19 cellular contexts compared by ENCODE assay signal in the genomic region with DNA sequence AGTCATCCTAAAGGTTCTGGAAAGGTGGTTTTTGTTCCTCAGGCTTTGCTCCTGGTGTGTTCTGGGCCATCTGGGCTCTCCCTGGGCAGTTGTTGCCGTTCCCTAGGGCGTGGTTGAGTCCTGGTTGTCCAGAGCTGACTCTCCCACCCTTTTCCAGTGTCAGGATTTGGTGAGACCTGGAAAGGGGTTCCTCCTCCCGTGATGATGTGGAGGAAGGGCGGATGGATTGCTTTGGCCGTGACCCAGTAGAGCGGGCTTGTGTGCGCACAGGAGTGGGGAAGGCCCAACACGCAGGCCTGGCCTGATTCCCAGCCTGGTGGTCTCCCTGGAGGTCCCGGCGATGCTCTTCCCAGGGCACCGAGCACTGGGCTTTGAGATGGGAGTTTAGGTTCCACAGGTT. TPM values are rescaled to one million over a fixed set of nuclear protein-coding genes. Genes with fewer than 3 reads are reported as not detected.
A peak's percentile ranks its signal among the peaks of the same experiment; 100 is the strongest.
DNase-seq lines count a peak whose midpoint lies in the region; ATAC-seq and TF ChIP-seq lines count a peak whose summit lies in the region.
"Had no signal": no experiment of that assay in that cellular context is flagged by ENCODE, and none has a peak within 500 bp of the region (broad histone marks: within the 10 kb centered on the region; RNA-seq: fewer than 3 reads in every experiment).

No MANE protein-coding gene starts in this region.

- no peak for TF ChIP-seq POLR2A in esophagus squamous epithelium (IDR thresholded peaks at IDR 0.05)
- TF ChIP-seq POLR2A in vagina (IDR thresholded peaks at IDR 0.05), result no peak

- H3K4me3 ChIP-seq in esophagus squamous epithelium, result no peak overlapping the region
- no peak overlapping the region for H3K4me3 ChIP-seq in rectal smooth muscle tissue (ENCODE audit: low read length)
- H3K4me3 ChIP-seq in vagina, result no peak overlapping the region
- H3K4me3 ChIP-seq: cardiac muscle cell, right lobe of liver, upper lobe of left lung had no signal

- no peaks in the 10 kb centered on the region for H3K27me3 ChIP-seq in esophagus squamous epithelium
- no peaks in the 10 kb centered on the region for H3K27me3 ChIP-seq in rectal smooth muscle tissue (ENCODE audit: control insufficient read depth, insufficient read depth, low read length)
- no peaks in the 10 kb centered on the region for H3K27me3 ChIP-seq in vagina
- H3K27me3 ChIP-seq: cardiac muscle cell, right lobe of liver, upper lobe of left lung had no signal

- WGBS in esophagus squamous epithelium, 2 donors, result 76 to 78% methylated on average over 3 to 9 of the region's 11 CpGs

- ATAC-seq in left cardiac atrium (peak; percentile 9 to 36), left ventricle myocardium superior (no peak), GM21447 (IDR thresholded peaks at IDR 0.05; ENCODE audit: unreplicated experiment) (no peak)
- ATAC-seq: right lobe of liver had no signal

- H3K36me3 ChIP-seq in esophagus squamous epithelium (peaks cover 6 to 87% (median 21%) of the 10 kb centered on the region in 3 donors), rectal smooth muscle tissue (ENCODE audit: control insufficient read depth, insufficient read depth, low read length) (peaks cover 24% of the 10 kb centered on the region), vagina (peaks cover 0 to 43% of the 10 kb centered on the region in 2 donors)

- intact Hi-C loops in left cardiac atrium (cut with DNase I), result no loop called here
- intact Hi-C loops in left ventricle myocardium superior (cut with micrococcal nuclease), result no loop called here
- intact Hi-C loops in esophagus squamous epithelium (cut with DNase I), result no loop called here
- intact Hi-C loops in vagina (cut with DNase I), result no loop called here

- DNase-seq in left cardiac atrium, result no peak
- no peak for DNase-seq in left ventricle myocardium superior
- DNase-seq in esophagus squamous epithelium (lab: John Stamatoyannopoulos, UW), result no peak
- DNase-seq in vagina (ENCODE audit: extremely low spot score in 2 of 2), result no peak
- DNase-seq in stimulated activated naive CD4-positive, alpha-beta T cell (lab: John Stamatoyannopoulos, UW), result no peak
- DNase-seq in NCI-H187 (lab: John Stamatoyannopoulos, UW), result no peak
- DNase-seq: activated CD4-positive, alpha-beta T cell treated with anti-CD3 and anti-CD28 coated beads, Interleukin-2, amount 50 U/mL, for 4 hours; activated T-cell treated with anti-CD3 and anti-CD28 coated beads, Interleukin-2, amount 50 U/mL, for 24 hours; DMS153; MV-4-11; NCI-H2029; NCI-H526; right lobe of liver; stimulated activated CD4-positive, alpha-beta T cell treated with anti-CD3 and anti-CD28 coated beads, Interleukin-4, amount 100 ng/mL, for 24 hours; stimulated activated CD8-positive, alpha-beta memory T cell treated with anti-CD3 and anti-CD28 coated beads, Interleukin-4, amount 100 ng/mL, for 48 hours had no signal

- peaks cover 0 to 22% (median 7%) of the 10 kb centered on the region in 3 donors for H3K4me1 ChIP-seq in esophagus squamous epithelium
- peaks cover 18% of the 10 kb centered on the region for H3K4me1 ChIP-seq in rectal smooth muscle tissue (ENCODE audit: control insufficient read depth, insufficient read depth, low read length)
- H3K4me1 ChIP-seq in vagina, result peaks cover 20% of the 10 kb centered on the region
- H3K4me1 ChIP-seq: right lobe of liver had no signal

- H3K9ac ChIP-seq in rectal smooth muscle tissue (ENCODE audit: low read length), result no peak overlapping the region

- no peak for TF ChIP-seq CTCF in esophagus squamous epithelium (IDR thresholded peaks at IDR 0.05)
- no peak for TF ChIP-seq CTCF in vagina (IDR thresholded peaks at IDR 0.05)

- peak overlapping the region; percentile 19 to 87 (median 78) for H3K27ac ChIP-seq in esophagus squamous epithelium
- H3K27ac ChIP-seq in rectal smooth muscle tissue (ENCODE audit: low read depth, low read length), result peak overlapping the region; percentile 93
- H3K27ac ChIP-seq in vagina, result peak overlapping the region; percentile 95
- H3K27ac ChIP-seq: cardiac muscle cell, right lobe of liver, upper lobe of left lung had no signal

- no peaks in the 10 kb centered on the region for H3K9me3 ChIP-seq in esophagus squamous epithelium
- no peaks in the 10 kb centered on the region for H3K9me3 ChIP-seq in vagina
- H3K9me3 ChIP-seq: right lobe of liver, upper lobe of left lung had no signal

RNA-seq across cellular contexts. Expression of a gene that starts 26.1 kb away (rescaled TPM):
- total RNA-seq in left cardiac atrium (1 to 10 TPM; 7.3 to 9.7 TPM), left ventricle myocardium superior (7.9 TPM), esophagus squamous epithelium (10 to 100 TPM in 2 of 4 donors, 1 to 10 TPM in 2; 7.9 to 12.0 (median 9.1) TPM), vagina (21.1 TPM)

Comparison
In these comparisons a context has a peak if more than half of its experiments do, and no peak if none do; other contexts are left out.
1. ATAC-seq: peak in left cardiac atrium (2 of 2); none in left ventricle myocardium superior (single experiment) and GM21447 (single experiment).
2. Peak in every context shown above with its lines, with median percentiles within 50 percentile points of each other: H3K27ac ChIP-seq.